13 cellular contexts compared by ENCODE assay signal in the genomic region with DNA sequence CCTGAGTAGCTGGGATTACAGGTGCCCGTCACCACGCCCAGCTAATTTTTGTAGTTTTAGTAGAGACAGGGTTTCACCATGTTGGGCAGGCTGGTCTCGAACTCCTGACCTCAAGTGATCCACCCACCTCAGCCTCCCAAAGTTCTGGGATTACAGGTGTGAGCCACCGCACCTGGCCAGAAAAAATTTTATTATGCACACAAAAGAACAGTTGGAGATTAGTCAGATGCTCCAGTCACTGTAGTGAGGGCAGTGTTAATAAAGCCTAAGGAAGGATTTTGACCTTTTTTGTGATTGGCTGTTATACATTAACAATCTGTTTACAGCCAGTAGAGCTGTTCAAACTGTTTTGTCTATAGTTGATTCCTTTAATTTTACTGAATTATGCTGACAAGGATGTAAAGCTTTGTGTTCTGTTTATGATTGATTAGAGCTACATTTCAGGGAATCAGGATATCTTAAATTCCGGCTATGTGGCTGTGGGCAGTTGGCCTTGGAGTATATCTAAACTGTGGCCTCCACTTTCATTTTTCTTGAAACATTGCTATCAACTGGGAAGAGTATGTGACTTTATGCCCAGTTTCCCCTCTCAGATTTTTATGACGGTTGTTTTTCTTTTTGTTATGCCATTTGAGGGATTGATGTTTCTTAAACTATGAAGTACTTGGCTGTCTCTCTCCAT. TPM values are rescaled to one million over a fixed set of nuclear protein-coding genes. Genes with fewer than 3 reads are reported as not detected.
DNase-seq lines count a peak whose midpoint lies in the region; TF ChIP-seq lines count a peak whose summit lies in the region.
"Had no signal": no experiment of that assay in that cellular context is flagged by ENCODE, and none has a peak within 500 bp of the region (broad histone marks: within the 10 kb centered on the region; RNA-seq: fewer than 3 reads in every experiment).

No MANE protein-coding gene starts in this region.

- H3K36me3 Mint-ChIP-seq in MCF 10A (ENCODE audit: insufficient read depth, unreplicated experiment): peaks cover 3% of the 10 kb centered on the region

- TF ChIP-seq POLR2A in transverse colon (IDR thresholded peaks at IDR 0.05): no peak

- no peak overlapping the region for H3K4me3 Mint-ChIP-seq in MCF 10A (ENCODE audit: unreplicated experiment)
- H3K4me3 Mint-ChIP-seq: activated B cell treated with CpG ODN at 0.5 μM for 24 hours; activated naive CD4-positive, alpha-beta T cell treated with anti-CD3 and anti-CD28 coated beads, Interleukin-2, amount 10 ng/mL, durations not matched to agents 7 days and 5 days; CD8-positive, alpha-beta T cell; type B pancreatic cell had no signal

- H3K9ac ChIP-seq in mammary epithelial cell (ENCODE audit: insufficient read depth, low read length): no peak overlapping the region

- no peaks in the 10 kb centered on the region for H3K27me3 Mint-ChIP-seq in MCF 10A (ENCODE audit: insufficient read depth, unreplicated experiment)
- H3K27me3 Mint-ChIP-seq: activated B cell treated with CpG ODN at 0.5 μM for 24 hours; activated naive CD4-positive, alpha-beta T cell treated with anti-CD3 and anti-CD28 coated beads, Interleukin-2, amount 10 ng/mL, durations not matched to agents 7 days and 5 days; type B pancreatic cell had no signal

- H3K27me3 ChIP-seq in mammary epithelial cell (ENCODE audit: insufficient read depth, low read length) (no peaks in the 10 kb centered on the region), transverse colon (no peaks in the 10 kb centered on the region)
- H3K27me3 ChIP-seq: cardiac muscle cell had no signal

- H3K4me2 ChIP-seq in mammary epithelial cell (ENCODE audit: insufficient read depth, low read depth, low read length): peak overlapping the region; percentile 9

- intact Hi-C loops in mammary epithelial cell (cut with micrococcal nuclease) (no loop called here), MCF 10A (cut with micrococcal nuclease) (no loop called here), transverse colon (cut with DNase I; ENCODE audit: low total_unique reads) (no loop called here)

- no peaks in the 10 kb centered on the region for H3K79me2 ChIP-seq in mammary epithelial cell (ENCODE audit: insufficient read depth, low read length)

- no peak for TF ChIP-seq CTCF in mammary epithelial cell (conservative IDR thresholded peaks at IDR 0.05 in 1 of 2, IDR thresholded peaks at IDR 0.05 in 1 of 2; ENCODE audit: extremely low read depth in 1 of 2, insufficient read depth in 1 of 2, low read depth in 1 of 2, low read length in 2 of 2)
- TF ChIP-seq CTCF in MCF 10A (IDR thresholded peaks at IDR 0.05; ENCODE audit: unreplicated experiment): no peak
- TF ChIP-seq CTCF in transverse colon (IDR thresholded peaks at IDR 0.05): no peak

- POLR2A ChIA-PET in MCF 10A (lab: Yijun Ruan, JAX): interaction anchor here (0.6 to 6.5 kb wide), 9 partner anchors 9 to 75 kb away, joined by 3 to 27 read pairs (median 5); a partner anchor contains a TSS

- H3K4me1 ChIP-seq in mammary epithelial cell (ENCODE audit: insufficient read depth, low read length): peaks cover 11% of the 10 kb centered on the region
- peaks cover 0 to 43% (median 10%) of the 10 kb centered on the region in 4 donors for H3K4me1 ChIP-seq in transverse colon

- H3K27ac ChIP-seq in mammary epithelial cell (ENCODE audit: insufficient read depth, low read depth, low read length) (peak overlapping the region; percentile 74), transverse colon (peak overlapping the region; percentile 58 to 66 (median 61))
- H3K27ac ChIP-seq: 22Rv1, cardiac muscle cell had no signal

- H2AFZ ChIP-seq in mammary epithelial cell (ENCODE audit: low read depth, low read length): peak overlapping the region; percentile 8

- dilution Hi-C loops in mammary epithelial cell (cut with HindIII; ENCODE audit: low sequenced_read_pairs): no loop called here

- H3K36me3 ChIP-seq in mammary epithelial cell (ENCODE audit: insufficient read depth, low read length) (no peaks in the 10 kb centered on the region), transverse colon (no peaks in the 10 kb centered on the region)
- H3K36me3 ChIP-seq: cardiac muscle cell had no signal

- peaks cover 6% of the 10 kb centered on the region for H3K4me1 Mint-ChIP-seq in MCF 10A (ENCODE audit: insufficient read depth, unreplicated experiment)
- H3K4me1 Mint-ChIP-seq: activated B cell treated with CpG ODN at 0.5 μM for 24 hours had no signal

- no peak overlapping the region for H3K27ac Mint-ChIP-seq in MCF 10A (ENCODE audit: low read depth, unreplicated experiment)
- H3K27ac Mint-ChIP-seq: activated B cell treated with CpG ODN at 0.5 μM for 24 hours; activated naive CD4-positive, alpha-beta T cell treated with anti-CD3 and anti-CD28 coated beads, Interleukin-2, amount 10 ng/mL, durations not matched to agents 7 days and 5 days; CD8-positive, alpha-beta T cell; type B pancreatic cell had no signal

- no peaks in the 10 kb centered on the region for H4K20me1 ChIP-seq in mammary epithelial cell (ENCODE audit: insufficient read depth, low read length)

- BruUV-seq in mammary epithelial cell (replicated peaks; lab: Mats Ljungman, UMichigan): TSS peak; percentile 49
- no TSS peak for BruUV-seq in MCF 10A (replicated peaks; lab: Mats Ljungman, UMichigan)

- in situ Hi-C loops in mammary epithelial cell (cut with MboI; ENCODE audit: low sequenced_read_pairs in 2 of 2) (no loop called here), transverse colon (cut with MboI; ENCODE audit: low pct_ligation_motif_present in 1 of 4, low pct_unique_long_range_greater_than_20kb in 1 of 4, low sequenced_read_pairs in 3 of 4) (no loop called here)

- no peaks in the 10 kb centered on the region for H3K9me3 Mint-ChIP-seq in MCF 10A (ENCODE audit: unreplicated experiment)
- H3K9me3 Mint-ChIP-seq: activated B cell treated with CpG ODN at 0.5 μM for 24 hours; activated naive CD4-positive, alpha-beta T cell treated with anti-CD3 and anti-CD28 coated beads, Interleukin-2, amount 10 ng/mL, durations not matched to agents 7 days and 5 days; CD8-positive, alpha-beta T cell; type B pancreatic cell had no signal

- CTCF ChIA-PET in mammary epithelial cell (lab: Charles Lee; ENCODE audit: low non-redundant PET): no interaction called here
- CTCF ChIA-PET in MCF 10A (lab: Yijun Ruan, JAX): interaction anchor here (0.6 to 0.7 kb wide), 5 partner anchors 14 to 238 kb away, joined by 3 to 4 read pairs (median 3); a partner anchor contains a TSS

- H3K9me3 ChIP-seq in mammary epithelial cell (replicated peaks; ENCODE audit: insufficient read depth, low read length) (no peaks in the 10 kb centered on the region), transverse colon (no peaks in the 10 kb centered on the region)

- TF ChIP-seq EP300 in transverse colon (IDR thresholded peaks at IDR 0.05; ENCODE audit: low read depth): no peak

- 89% methylated on average over 3 of the region's 6 CpGs for WGBS in mammary epithelial cell (ENCODE audit: low coverage, missing lambda C conversion rate)
- 40 to 47% methylated on average over 3 to 6 of the region's 6 CpGs for WGBS in transverse colon (ENCODE audit: low coverage in 1 of 2), 2 donors

- DNase-seq in mammary epithelial cell (no peak), MCF 10A (ENCODE audit: unreplicated experiment) (no peak), transverse colon (no peak), GM03348 (ENCODE audit: low spot score) (no peak)
- DNase-seq: activated B cell treated with CpG ODN at 0.5 μM for 24 hours; activated CD8-positive, alpha-beta memory T cell treated with anti-CD3 and anti-CD28 coated beads, Interleukin-2, amount 50 U/mL, for 4 hours; activated naive CD4-positive, alpha-beta T cell treated with anti-CD3 and anti-CD28 coated beads, Interleukin-2, amount 10 ng/mL, durations not matched to agents 7 days and 5 days; CD8-positive, alpha-beta T cell; NCI-H1105 treated with DMSO at 0.1 percent for 48 hours; posterior cingulate gyrus had no signal

- H3K4me3 ChIP-seq in mammary epithelial cell (replicated peaks in 1 of 3; ENCODE audit: insufficient read depth in 1 of 3, low read depth in 2 of 3, low read length in 3 of 3): no peak overlapping the region
- no peak overlapping the region for H3K4me3 ChIP-seq in transverse colon
- H3K4me3 ChIP-seq: cardiac muscle cell had no signal

RNA-seq across cellular contexts. Expression of a gene that starts 9.9 kb away (rescaled TPM):
- 1 to 10 TPM; 1.9 to 5.8 TPM for total RNA-seq in mammary epithelial cell
- 3.1 TPM for polyA plus RNA-seq in mammary epithelial cell
- polyA minus RNA-seq in mammary epithelial cell: 2.3 TPM
- total RNA-seq in MCF 10A (2022): 1.4 and 2.4 TPM in 2 replicates
- 1 to 10 TPM; 2.2 to 8.3 (median 5.7) TPM for total RNA-seq in transverse colon

RNA-seq across cellular contexts. Expression of a gene that starts 10.1 kb away (rescaled TPM):
- total RNA-seq in mammary epithelial cell (10 to 100 TPM; 22.3 to 34.0 TPM), MCF 10A (2022) (19.5 and 20.1 TPM in 2 replicates), transverse colon (100 to 1,000 TPM in 1 of 4 donors, 10 to 100 TPM in 3; 84.6 to 108 (median 99.7) TPM)
- polyA plus RNA-seq in mammary epithelial cell: 38.5 TPM
- polyA minus RNA-seq in mammary epithelial cell: 18.4 TPM

RNA-seq across cellular contexts. Expression of a gene that starts 13.8 kb away (rescaled TPM):
- total RNA-seq in mammary epithelial cell (1 to 10 TPM; 9.5 to 9.8 TPM), MCF 10A (2022) (7.6 and 10.3 TPM in 2 replicates), transverse colon (10 to 100 TPM; 11.0 to 82.6 (median 16.0) TPM)
- polyA plus RNA-seq in mammary epithelial cell: 5.3 TPM
- 27.5 TPM for polyA minus RNA-seq in mammary epithelial cell

RNA-seq across cellular contexts. Expression of a gene that starts 20.2 kb away (rescaled TPM):
- total RNA-seq in mammary epithelial cell (1 to 10 TPM in 1 of 2 donors, under 1 TPM in 1; 0.99 to 1.2 TPM), MCF 10A (2022) (0.72 and 0.74 TPM in 2 replicates), transverse colon (100 to 1,000 TPM in 1 of 4 donors, 1 to 10 TPM in 3; 3.7 to 103 (median 6.0) TPM)
- polyA plus RNA-seq in mammary epithelial cell: 0.19 TPM
- polyA minus RNA-seq in mammary epithelial cell: not detected

RNA-seq across cellular contexts. Expression of a gene that starts 23.7 kb away (rescaled TPM):
- total RNA-seq in mammary epithelial cell: 1 to 10 TPM; 2.1 to 3.3 TPM
- polyA plus RNA-seq in mammary epithelial cell: 0.36 TPM
- polyA minus RNA-seq in mammary epithelial cell: not detected
- 2.0 and 2.5 TPM in 2 replicates for total RNA-seq in MCF 10A (2022)
- 10 to 100 TPM; 14.7 to 30.4 (median 18.1) TPM for total RNA-seq in transverse colon
